In genomic region chr13:41563501-41564001, GRCh38 we compare ENCODE assay signal across 1 cellular context.
TF ChIP-seq lines count a peak whose summit lies in the region.

No MANE protein-coding gene starts in this region.

TF ChIP-seq in HepG2, 621 proteins besides CTCF, POLR2A, EP300 and RAD21 (continued from another document and continues in another):
- TF ChIP-seq TEF (CRISPR knock-in tag; IDR thresholded peaks at IDR 0.05) (no peak), NR3C1 (CRISPR knock-in tag; IDR thresholded peaks at IDR 0.05) (no peak), ARID3A (IDR thresholded peaks at IDR 0.05; ENCODE audit: low read depth, low read length) (peak; percentile 38; the same call in 1 of the 2 replicates), ZNF75D (CRISPR knock-in tag; IDR thresholded peaks at IDR 0.05; ENCODE audit: borderline replicate concordance) (no peak), MTA1 (CRISPR knock-in tag; IDR thresholded peaks at IDR 0.05; ENCODE audit: borderline replicate concordance) (no peak), PITX1 (CRISPR knock-in tag; IDR thresholded peaks at IDR 0.05) (0 out of 2 replicates have a peak, but pooled peaks have one; percentile 19), ARID5B (CRISPR knock-in tag; IDR thresholded peaks at IDR 0.05) (peak; percentile 43; the same call in 1 of the 2 replicates), DNMT3B (CRISPR knock-in tag; conservative IDR thresholded peaks at IDR 0.05) (no peak), HNF4G (IDR thresholded peaks at IDR 0.05; ENCODE audit: borderline replicate concordance, low read depth, low read length) (peak; percentile 61; the same call in 1 of the 2 replicates), HNF4G (CRISPR knock-in tag; IDR thresholded peaks at IDR 0.05; ENCODE audit: borderline replicate concordance, low read depth) (no peak), SOX13 (IDR thresholded peaks at IDR 0.05) (peak; percentile 72), SOX13 (CRISPR knock-in tag; conservative IDR thresholded peaks at IDR 0.05 in 1 of 2, IDR thresholded peaks at IDR 0.05 in 1 of 2) (peak in 1 of 2 experiments; percentile 83; a peak in 1 of 4 replicates), ZNF878 (CRISPR knock-in tag; IDR thresholded peaks at IDR 0.05) (no peak), KDM1A (CRISPR knock-in tag; IDR thresholded peaks at IDR 0.05) (no peak), ZBTB38 (CRISPR knock-in tag; IDR thresholded peaks at IDR 0.05) (no peak), HOMEZ (CRISPR knock-in tag; IDR thresholded peaks at IDR 0.05; ENCODE audit: low read depth) (no peak), NCOR1 (IDR thresholded peaks at IDR 0.05; ENCODE audit: borderline replicate concordance, low read length) (peak; percentile 39; the same call in 1 of the 2 replicates), FOXP1 (IDR thresholded peaks at IDR 0.05) (peak; percentile 78), FOXP1 (CRISPR knock-in tag; IDR thresholded peaks at IDR 0.05) (peak; percentile 71), CENPX (CRISPR knock-in tag; IDR thresholded peaks at IDR 0.05) (no peak), ZBTB34 (CRISPR knock-in tag; IDR thresholded peaks at IDR 0.05) (no peak), SOX5 (CRISPR knock-in tag; IDR thresholded peaks at IDR 0.05; ENCODE audit: borderline replicate concordance) (peak; percentile 81; the same call in 1 of the 2 replicates), ZFP91 (CRISPR knock-in tag; IDR thresholded peaks at IDR 0.05; ENCODE audit: borderline replicate concordance) (no peak), ZNF619 (CRISPR knock-in tag; IDR thresholded peaks at IDR 0.05) (no peak), IRX3 (CRISPR knock-in tag; IDR thresholded peaks at IDR 0.05; ENCODE audit: borderline replicate concordance, low read depth) (no peak), HDAC1 (CRISPR knock-in tag; IDR thresholded peaks at IDR 0.05) (no peak), ZKSCAN1 (IDR thresholded peaks at IDR 0.05; ENCODE audit: low read length) (no peak), ZNF329 (CRISPR knock-in tag; IDR thresholded peaks at IDR 0.05; ENCODE audit: low read depth) (no peak), TFAP4 (IDR thresholded peaks at IDR 0.05; ENCODE audit: borderline replicate concordance, low read depth) (peak; percentile 28; the same call in 1 of the 2 replicates), HNRNPH1 (optimal IDR thresholded peaks at IDR 0.05; ENCODE audit: low read depth, low read length) (no peak), ZC3H13 (CRISPR knock-in tag; IDR thresholded peaks at IDR 0.05) (no peak), NPAS2 (CRISPR knock-in tag; IDR thresholded peaks at IDR 0.05; ENCODE audit: borderline replicate concordance) (no peak), ZBTB42 (CRISPR knock-in tag; IDR thresholded peaks at IDR 0.05) (no peak), MAFK (conservative IDR thresholded peaks at IDR 0.05 in 1 of 2, IDR thresholded peaks at IDR 0.05 in 1 of 2; ENCODE audit: low read length in 2 of 2) (peak; percentile 64 to 78), ZNF550 (CRISPR knock-in tag; IDR thresholded peaks at IDR 0.05; ENCODE audit: borderline replicate concordance) (no peak), FOXP4 (CRISPR knock-in tag; IDR thresholded peaks at IDR 0.05) (peak; percentile 66; the same call in 1 of the 2 replicates), GPN1 (CRISPR knock-in tag; IDR thresholded peaks at IDR 0.05; ENCODE audit: borderline replicate concordance) (no peak), AHDC1 (CRISPR knock-in tag; IDR thresholded peaks at IDR 0.05; ENCODE audit: borderline replicate concordance) (peak; percentile 41; the same call in 1 of the 2 replicates), TMF1 (CRISPR knock-in tag; IDR thresholded peaks at IDR 0.05; ENCODE audit: low read depth) (no peak), ZNF615 (CRISPR knock-in tag; IDR thresholded peaks at IDR 0.05; ENCODE audit: borderline replicate concordance) (no peak)
